ENCODE assay signal across 18 cellular contexts in the genomic region with DNA sequence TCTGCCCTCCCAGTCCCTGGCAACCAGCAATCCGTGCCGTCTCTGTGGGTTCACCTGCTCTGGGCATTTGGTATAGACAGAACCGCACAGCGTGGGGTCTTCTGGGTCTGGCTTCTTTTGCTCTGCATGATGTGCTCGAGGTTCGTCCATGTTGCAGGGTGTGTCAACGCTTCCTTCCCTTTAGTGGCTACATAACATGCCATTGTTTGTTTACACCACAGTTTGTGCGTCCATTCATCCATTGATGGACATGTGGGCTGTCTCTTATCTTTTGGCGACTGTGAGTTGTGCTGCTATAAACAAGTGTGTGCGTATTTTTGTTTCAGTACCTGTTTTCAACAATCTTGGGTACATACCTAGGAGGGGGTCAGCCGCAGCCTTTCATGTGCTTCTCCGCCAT.
DNase-seq lines count a peak whose midpoint lies in the region; ATAC-seq, FAIRE-seq and TF ChIP-seq lines count a peak whose summit lies in the region.
"Had no signal": no experiment of that assay in that cellular context is flagged by ENCODE, and none has a peak within 500 bp of the region (broad histone marks: within the 10 kb centered on the region; RNA-seq: fewer than 3 reads in every experiment).

No MANE protein-coding gene starts in this region.

- intact Hi-C loops in lower leg skin (cut with DNase I; ENCODE audit: low total_unique reads) (no loop called here), thyroid gland (cut with DNase I) (no loop called here)

- no peaks in the 10 kb centered on the region for H3K9me3 ChIP-seq in thyroid gland

- H3K36me3 ChIP-seq in bronchial epithelial cell (ENCODE audit: control insufficient read depth, insufficient read depth, low read length) (no peaks in the 10 kb centered on the region), thyroid gland (no peaks in the 10 kb centered on the region)

- no peaks in the 10 kb centered on the region for H3K4me1 ChIP-seq in thyroid gland

- H3K27me3 ChIP-seq in bronchial epithelial cell (ENCODE audit: control insufficient read depth, insufficient read depth, low read length) (no peaks in the 10 kb centered on the region), thyroid gland (no peaks in the 10 kb centered on the region)

- FAIRE-seq in bronchial epithelial cell (lab: Jason Lieb, UNC), result peak; percentile 13
- FAIRE-seq: D721Med, GM12892 had no signal

- H3K27ac ChIP-seq in thyroid gland, result no peak overlapping the region
- H3K27ac ChIP-seq: 22Rv1, HL-60 had no signal

- TF ChIP-seq POLR2A in lower leg skin (IDR thresholded peaks at IDR 0.05) (no peak), thyroid gland (IDR thresholded peaks at IDR 0.05) (no peak)

- ATAC-seq in GM18861 (IDR thresholded peaks at IDR 0.05; ENCODE audit: unreplicated experiment), result no peak
- ATAC-seq: CD8-positive, alpha-beta T cell had no signal

- peak; percentile 41 for DNase-seq in activated CD8-positive, alpha-beta memory T cell treated with anti-CD3 and anti-CD28 coated beads, Interleukin-2, amount 50 U/mL, for 48 hours
- no peak for DNase-seq in activated CD8-positive, alpha-beta memory T cell treated with anti-CD3 and anti-CD28 coated beads, Interleukin-2, amount 50 U/mL, for 4 hours
- DNase-seq in bronchial epithelial cell (ENCODE audit: low read depth), result no peak
- DNase-seq in lower leg skin (ENCODE audit: low spot score in 2 of 2), result peak; percentile 3 to 68
- no peak for DNase-seq in thyroid gland
- no peak for DNase-seq in NCI-H1092 treated with DMSO at 0.1 percent for 48 hours (lab: John Stamatoyannopoulos, UW)
- DNase-seq: COR-L47, DMS153, DMS79 treated with DMSO at 0.1 percent for 48 hours, EL, GDM1, H7 had no signal

- H3K4me3 ChIP-seq in bronchial epithelial cell (ENCODE audit: low read depth, low read length), result no peak overlapping the region
- H3K4me3 ChIP-seq in lower leg skin (ENCODE audit: low read depth, poor library complexity, severe bottlenecking), result no peak overlapping the region
- H3K4me3 ChIP-seq in thyroid gland (replicated peaks in 1 of 3), result no peak overlapping the region

- WGBS in lower leg skin, 2 donors, result 88 to 92% methylated on average over 12 of the region's 12 CpGs
- 88 to 90% methylated on average over 12 of the region's 12 CpGs for WGBS in thyroid gland, 2 donors

- no peak for TF ChIP-seq CTCF in bronchial epithelial cell (IDR thresholded peaks at IDR 0.05; ENCODE audit: insufficient read depth, low read length, severe bottlenecking)
- no peak for TF ChIP-seq CTCF in lower leg skin (IDR thresholded peaks at IDR 0.05)
- no peak for TF ChIP-seq CTCF in thyroid gland (IDR thresholded peaks at IDR 0.05)

Comparison
In these comparisons a context has a peak if more than half of its experiments do, and no peak if none do; other contexts are left out.
1. DNase-seq: peak in activated CD8-positive, alpha-beta memory T cell treated with anti-CD3 and anti-CD28 coated beads, Interleukin-2, amount 50 U/mL, for 48 hours (single experiment) and lower leg skin (2 of 2); none in activated CD8-positive, alpha-beta memory T cell treated with anti-CD3 and anti-CD28 coated beads, Interleukin-2, amount 50 U/mL, for 4 hours (single experiment), bronchial epithelial cell (single experiment), thyroid gland (0 of 2) and NCI-H1092 treated with DMSO at 0.1 percent for 48 hours (single experiment).